8 cellular contexts compared by ENCODE assay signal in the genomic region with DNA sequence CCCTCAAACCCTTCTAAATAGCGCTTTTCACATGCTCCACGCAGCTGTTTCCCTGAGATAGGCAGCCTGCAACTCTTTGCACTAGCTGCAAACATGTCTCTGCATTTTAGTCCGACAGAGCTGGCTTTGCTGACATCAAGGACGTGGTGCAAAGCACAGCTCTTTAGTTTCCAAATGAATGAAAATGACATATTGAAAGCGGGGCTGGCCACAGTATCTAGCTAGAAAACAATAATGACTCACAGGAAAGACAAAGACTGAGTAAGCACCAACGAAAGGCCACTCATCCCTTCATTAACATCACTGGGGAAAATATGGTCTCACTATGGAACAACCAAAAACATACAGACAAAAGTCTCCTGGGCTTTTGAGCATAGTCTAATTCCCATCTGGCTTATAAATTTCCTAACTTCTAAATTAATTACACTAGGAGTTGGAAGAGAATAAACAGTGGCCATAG. TPM values are rescaled to one million over a fixed set of nuclear protein-coding genes. Genes with fewer than 3 reads are reported as not detected.
DNase-seq lines count a peak whose midpoint lies in the region; ATAC-seq, FAIRE-seq and TF ChIP-seq lines count a peak whose summit lies in the region.

No MANE protein-coding gene starts in this region.

- H2AFZ ChIP-seq in mammary epithelial cell (ENCODE audit: low read depth, low read length): peak overlapping the region; percentile 43

- in situ Hi-C loops in mammary epithelial cell (cut with MboI; ENCODE audit: low sequenced_read_pairs in 2 of 2): no loop called here

- peak; percentile 95 for FAIRE-seq in GM12892 (lab: Jason Lieb, UNC)

- H3K4me3 ChIP-seq in mammary epithelial cell (replicated peaks in 1 of 3; ENCODE audit: insufficient read depth in 1 of 3, low read depth in 2 of 3, low read length in 3 of 3): no peak overlapping the region
- no peak overlapping the region for H3K4me3 ChIP-seq in effector memory CD4-positive, alpha-beta T cell (ENCODE audit: insufficient read depth, low read depth, low read length, poor library complexity, severe bottlenecking)

- H3K36me3 ChIP-seq in mammary epithelial cell (ENCODE audit: insufficient read depth, low read length): no peaks in the 10 kb centered on the region
- H3K36me3 ChIP-seq in effector memory CD4-positive, alpha-beta T cell (ENCODE audit: control insufficient read depth, insufficient read depth, low read length): no peaks in the 10 kb centered on the region

- peak overlapping the region; percentile 45 for H3K9ac ChIP-seq in mammary epithelial cell (ENCODE audit: insufficient read depth, low read length)

- dilution Hi-C loops in mammary epithelial cell (cut with HindIII; ENCODE audit: low sequenced_read_pairs): no loop called here

- H3K9me3 ChIP-seq in mammary epithelial cell (replicated peaks; ENCODE audit: insufficient read depth, low read length): peaks cover 3% of the 10 kb centered on the region
- H3K9me3 ChIP-seq in effector memory CD4-positive, alpha-beta T cell (ENCODE audit: control insufficient read depth, low read length): peaks cover 3% of the 10 kb centered on the region

- peak; percentile 90 for ATAC-seq in GM21447 (IDR thresholded peaks at IDR 0.05; ENCODE audit: unreplicated experiment)
- peak; percentile 91 for ATAC-seq in HG03565 (IDR thresholded peaks at IDR 0.05; ENCODE audit: unreplicated experiment)

- BruUV-seq in mammary epithelial cell (replicated peaks; lab: Mats Ljungman, UMichigan): no TSS peak

- H3K27ac ChIP-seq in mammary epithelial cell (ENCODE audit: insufficient read depth, low read depth, low read length): peak overlapping the region; percentile 86
- no peak overlapping the region for H3K27ac ChIP-seq in effector memory CD4-positive, alpha-beta T cell (ENCODE audit: insufficient read depth, low read length, poor library complexity, severe bottlenecking)

- H3K4me1 ChIP-seq in mammary epithelial cell (ENCODE audit: insufficient read depth, low read length): peaks cover 40% of the 10 kb centered on the region
- no peaks in the 10 kb centered on the region for H3K4me1 ChIP-seq in effector memory CD4-positive, alpha-beta T cell (ENCODE audit: control insufficient read depth, insufficient read depth, low read length, poor library complexity, severe bottlenecking)

- no peak for TF ChIP-seq CTCF in mammary epithelial cell (conservative IDR thresholded peaks at IDR 0.05 in 1 of 2, IDR thresholded peaks at IDR 0.05 in 1 of 2; ENCODE audit: extremely low read depth in 1 of 2, insufficient read depth in 1 of 2, low read depth in 1 of 2, low read length in 2 of 2)

- no peaks in the 10 kb centered on the region for H4K20me1 ChIP-seq in mammary epithelial cell (ENCODE audit: insufficient read depth, low read length)

- no peaks in the 10 kb centered on the region for H3K27me3 ChIP-seq in mammary epithelial cell (ENCODE audit: insufficient read depth, low read length)
- no peaks in the 10 kb centered on the region for H3K27me3 ChIP-seq in effector memory CD4-positive, alpha-beta T cell (replicated peaks; ENCODE audit: control insufficient read depth, insufficient read depth, low read length, poor library complexity, severe bottlenecking)

- TF ChIP-seq POLR2A in GM12892 (IDR thresholded peaks at IDR 0.05; ENCODE audit: low read depth, low read length): peak; percentile 65

- intact Hi-C loops in mammary epithelial cell (cut with micrococcal nuclease): no loop called here

- H3K4me2 ChIP-seq in mammary epithelial cell (ENCODE audit: insufficient read depth, low read depth, low read length): peak overlapping the region; percentile 43

- WGBS in mammary epithelial cell (ENCODE audit: low coverage, missing lambda C conversion rate): 33% methylated on average over 6 of the region's 6 CpGs

- CTCF ChIA-PET in mammary epithelial cell (lab: Charles Lee; ENCODE audit: low non-redundant PET): no interaction called here

- no peaks in the 10 kb centered on the region for H3K79me2 ChIP-seq in mammary epithelial cell (ENCODE audit: insufficient read depth, low read length)

- DNase-seq in GM12892 (ENCODE audit: insufficient read length) (no peak), mammary epithelial cell (peak; percentile 91), middle frontal gyrus (ENCODE audit: extremely low spot score, low spot score) (no peak), NCI-H82 (lab: John Stamatoyannopoulos, UW) (no peak)
- DNase-seq in stimulated activated CD4-positive, alpha-beta T cell treated with anti-CD3 and anti-CD28 coated beads, Interleukin-2, amount 100 ng/mL, for 48 hours: peak; percentile 18 to 25
- DNase-seq in effector memory CD4-positive, alpha-beta T cell: no peak

RNA-seq across cellular contexts. Expression of gene ZC3H12C, which starts 15.3 kb away (rescaled TPM):
- polyA plus RNA-seq in GM12892 (2012; ENCODE audit: missing spikeins): 15.0 TPM
- total RNA-seq in mammary epithelial cell: 10 to 100 TPM; 16.0 to 26.9 TPM
- 14.0 TPM for polyA plus RNA-seq in mammary epithelial cell
- polyA minus RNA-seq in mammary epithelial cell: 22.2 TPM

Comparison
In these comparisons a context has a peak if more than half of its experiments do, and no peak if none do; other contexts are left out.
1. DNase-seq: peak in mammary epithelial cell (single experiment) and stimulated activated CD4-positive, alpha-beta T cell treated with anti-CD3 and anti-CD28 coated beads, Interleukin-2, amount 100 ng/mL, for 48 hours (2 of 2); none in GM12892 (single experiment), middle frontal gyrus (single experiment), NCI-H82 (single experiment) and effector memory CD4-positive, alpha-beta T cell (0 of 3).